In the genomic region with DNA sequence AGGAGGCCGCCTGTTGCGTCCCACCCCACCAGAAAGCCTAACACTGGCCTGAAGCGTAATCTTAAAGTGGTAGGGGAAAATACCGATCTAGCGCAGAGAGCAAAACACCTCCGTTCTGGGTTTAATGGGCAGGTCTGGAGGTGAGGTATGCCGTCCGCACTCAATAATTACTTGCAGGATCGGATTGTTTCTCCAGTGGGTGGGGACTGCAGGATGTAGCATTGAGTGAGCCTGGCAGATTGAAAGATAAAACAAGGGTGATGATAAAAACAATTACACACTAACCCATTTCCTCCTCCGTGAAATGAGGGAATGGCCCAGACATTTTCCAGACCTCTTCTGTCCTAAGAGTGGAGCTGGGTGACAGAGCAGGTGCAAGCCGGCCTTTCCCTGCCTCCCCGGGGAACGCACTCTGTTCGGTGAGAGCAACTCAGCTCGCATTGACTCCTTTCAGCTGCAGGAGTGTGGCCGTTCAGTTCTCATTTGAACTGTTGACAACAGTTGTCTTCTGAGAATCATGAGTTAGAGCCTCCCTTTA, we compare ENCODE assay signal across 1 cellular context.
TF ChIP-seq lines count a peak whose summit lies in the region.

No MANE protein-coding gene starts in this region.

TF ChIP-seq in HEK293, 187 proteins besides CTCF, POLR2A, EP300 and RAD21 (continued from another document):
- TF ChIP-seq GLI2 (tag by site-specific recombination; IDR thresholded peaks at IDR 0.05; ENCODE audit: borderline replicate concordance, low read depth) (no peak), ZNF302 (tag by site-specific recombination; IDR thresholded peaks at IDR 0.05; ENCODE audit: low read depth) (no peak), ZBTB17 (tag by site-specific recombination; IDR thresholded peaks at IDR 0.05) (peak; percentile 81), BCL11A (tag by site-specific recombination; IDR thresholded peaks at IDR 0.05; ENCODE audit: low read depth) (no peak), SP7 (tag by site-specific recombination; IDR thresholded peaks at IDR 0.05) (peak; percentile 13; the same call in 1 of the 2 replicates), ZNF473 (tag by site-specific recombination; IDR thresholded peaks at IDR 0.05) (no peak), ZNF404 (tag by site-specific recombination; IDR thresholded peaks at IDR 0.05) (no peak), ZNF211 (tag by site-specific recombination; IDR thresholded peaks at IDR 0.05; ENCODE audit: low read depth) (no peak), ZNF146 (tag by site-specific recombination; IDR thresholded peaks at IDR 0.05) (no peak), ZNF140 (tag by site-specific recombination; IDR thresholded peaks at IDR 0.05) (no peak), ZNF629 (tag by site-specific recombination; IDR thresholded peaks at IDR 0.05) (no peak), ZNF416 (tag by site-specific recombination; IDR thresholded peaks at IDR 0.05) (no peak), ZNF155 (tag by site-specific recombination; IDR thresholded peaks at IDR 0.05) (no peak), ZNF223 (tag by site-specific recombination; IDR thresholded peaks at IDR 0.05) (no peak), ZSCAN30 (tag by site-specific recombination; IDR thresholded peaks at IDR 0.05) (no peak), ZNF677 (tag by site-specific recombination; IDR thresholded peaks at IDR 0.05) (no peak), ZNF350 (tag by site-specific recombination; IDR thresholded peaks at IDR 0.05) (no peak), ZNF112 (tag by site-specific recombination; IDR thresholded peaks at IDR 0.05) (no peak), ZNF510 (tag by site-specific recombination; IDR thresholded peaks at IDR 0.05; ENCODE audit: insufficient replicate concordance) (no peak), ZNF560 (tag by site-specific recombination; IDR thresholded peaks at IDR 0.05; ENCODE audit: borderline replicate concordance) (no peak), KLF8 (tag by site-specific recombination; IDR thresholded peaks at IDR 0.05) (no peak), ZSCAN23 (tag by site-specific recombination; IDR thresholded peaks at IDR 0.05) (no peak), ZNF214 (tag by site-specific recombination; IDR thresholded peaks at IDR 0.05; ENCODE audit: borderline replicate concordance) (no peak), EGR2 (tag by site-specific recombination; IDR thresholded peaks at IDR 0.05; ENCODE audit: low read depth) (no peak), ZNF558 (tag by site-specific recombination; IDR thresholded peaks at IDR 0.05) (no peak), KLF9 (tag by site-specific recombination; IDR thresholded peaks at IDR 0.05; ENCODE audit: low read depth) (no peak), ZNF341 (tag by site-specific recombination; IDR thresholded peaks at IDR 0.05; ENCODE audit: low read depth) (no peak)
- TF ChIP-seq, protein P1, sequence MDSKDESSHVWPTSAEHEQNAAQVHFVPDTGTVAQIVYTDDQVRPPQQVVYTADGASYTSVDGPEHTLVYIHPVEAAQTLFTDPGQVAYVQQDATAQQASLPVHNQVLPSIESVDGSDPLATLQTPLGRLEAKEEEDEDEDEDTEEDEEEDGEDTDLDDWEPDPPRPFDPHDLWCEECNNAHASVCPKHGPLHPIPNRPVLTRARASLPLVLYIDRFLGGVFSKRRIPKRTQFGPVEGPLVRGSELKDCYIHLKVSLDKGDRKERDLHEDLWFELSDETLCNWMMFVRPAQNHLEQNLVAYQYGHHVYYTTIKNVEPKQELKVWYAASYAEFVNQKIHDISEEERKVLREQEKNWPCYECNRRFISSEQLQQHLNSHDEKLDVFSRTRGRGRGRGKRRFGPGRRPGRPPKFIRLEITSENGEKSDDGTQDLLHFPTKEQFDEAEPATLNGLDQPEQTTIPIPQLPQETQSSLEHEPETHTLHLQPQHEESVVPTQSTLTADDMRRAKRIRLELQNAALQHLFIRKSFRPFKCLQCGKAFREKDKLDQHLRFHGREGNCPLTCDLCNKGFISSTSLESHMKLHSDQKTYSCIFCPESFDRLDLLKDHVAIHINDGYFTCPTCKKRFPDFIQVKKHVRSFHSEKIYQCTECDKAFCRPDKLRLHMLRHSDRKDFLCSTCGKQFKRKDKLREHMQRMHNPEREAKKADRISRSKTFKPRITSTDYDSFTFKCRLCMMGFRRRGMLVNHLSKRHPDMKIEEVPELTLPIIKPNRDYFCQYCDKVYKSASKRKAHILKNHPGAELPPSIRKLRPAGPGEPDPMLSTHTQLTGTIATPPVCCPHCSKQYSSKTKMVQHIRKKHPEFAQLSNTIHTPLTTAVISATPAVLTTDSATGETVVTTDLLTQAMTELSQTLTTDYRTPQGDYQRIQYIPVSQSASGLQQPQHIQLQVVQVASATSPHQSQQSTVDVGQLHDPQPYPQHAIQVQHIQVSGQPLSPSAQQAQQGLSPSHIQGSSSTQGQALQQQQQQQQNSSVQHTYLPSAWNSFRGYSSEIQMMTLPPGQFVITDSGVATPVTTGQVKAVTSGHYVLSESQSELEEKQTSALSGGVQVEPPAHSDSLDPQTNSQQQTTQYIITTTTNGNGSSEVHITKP (tag by site-specific recombination; IDR thresholded peaks at IDR 0.05), result peak; percentile 91
- TF ChIP-seq, protein P2, sequence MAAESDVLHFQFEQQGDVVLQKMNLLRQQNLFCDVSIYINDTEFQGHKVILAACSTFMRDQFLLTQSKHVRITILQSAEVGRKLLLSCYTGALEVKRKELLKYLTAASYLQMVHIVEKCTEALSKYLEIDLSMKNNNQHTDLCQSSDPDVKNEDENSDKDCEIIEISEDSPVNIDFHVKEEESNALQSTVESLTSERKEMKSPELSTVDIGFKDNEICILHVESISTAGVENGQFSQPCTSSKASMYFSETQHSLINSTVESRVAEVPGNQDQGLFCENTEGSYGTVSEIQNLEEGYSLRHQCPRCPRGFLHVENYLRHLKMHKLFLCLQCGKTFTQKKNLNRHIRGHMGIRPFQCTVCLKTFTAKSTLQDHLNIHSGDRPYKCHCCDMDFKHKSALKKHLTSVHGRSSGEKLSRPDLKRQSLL (tag by site-specific recombination; IDR thresholded peaks at IDR 0.05), result no peak
- TF ChIP-seq, protein P3, sequence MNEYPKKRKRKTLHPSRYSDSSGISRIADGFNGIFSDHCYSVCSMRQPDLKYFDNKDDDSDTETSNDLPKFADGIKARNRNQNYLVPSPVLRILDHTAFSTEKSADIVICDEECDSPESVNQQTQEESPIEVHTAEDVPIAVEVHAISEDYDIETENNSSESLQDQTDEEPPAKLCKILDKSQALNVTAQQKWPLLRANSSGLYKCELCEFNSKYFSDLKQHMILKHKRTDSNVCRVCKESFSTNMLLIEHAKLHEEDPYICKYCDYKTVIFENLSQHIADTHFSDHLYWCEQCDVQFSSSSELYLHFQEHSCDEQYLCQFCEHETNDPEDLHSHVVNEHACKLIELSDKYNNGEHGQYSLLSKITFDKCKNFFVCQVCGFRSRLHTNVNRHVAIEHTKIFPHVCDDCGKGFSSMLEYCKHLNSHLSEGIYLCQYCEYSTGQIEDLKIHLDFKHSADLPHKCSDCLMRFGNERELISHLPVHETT (tag by site-specific recombination; IDR thresholded peaks at IDR 0.05), result no peak
- TF ChIP-seq, protein P4, sequence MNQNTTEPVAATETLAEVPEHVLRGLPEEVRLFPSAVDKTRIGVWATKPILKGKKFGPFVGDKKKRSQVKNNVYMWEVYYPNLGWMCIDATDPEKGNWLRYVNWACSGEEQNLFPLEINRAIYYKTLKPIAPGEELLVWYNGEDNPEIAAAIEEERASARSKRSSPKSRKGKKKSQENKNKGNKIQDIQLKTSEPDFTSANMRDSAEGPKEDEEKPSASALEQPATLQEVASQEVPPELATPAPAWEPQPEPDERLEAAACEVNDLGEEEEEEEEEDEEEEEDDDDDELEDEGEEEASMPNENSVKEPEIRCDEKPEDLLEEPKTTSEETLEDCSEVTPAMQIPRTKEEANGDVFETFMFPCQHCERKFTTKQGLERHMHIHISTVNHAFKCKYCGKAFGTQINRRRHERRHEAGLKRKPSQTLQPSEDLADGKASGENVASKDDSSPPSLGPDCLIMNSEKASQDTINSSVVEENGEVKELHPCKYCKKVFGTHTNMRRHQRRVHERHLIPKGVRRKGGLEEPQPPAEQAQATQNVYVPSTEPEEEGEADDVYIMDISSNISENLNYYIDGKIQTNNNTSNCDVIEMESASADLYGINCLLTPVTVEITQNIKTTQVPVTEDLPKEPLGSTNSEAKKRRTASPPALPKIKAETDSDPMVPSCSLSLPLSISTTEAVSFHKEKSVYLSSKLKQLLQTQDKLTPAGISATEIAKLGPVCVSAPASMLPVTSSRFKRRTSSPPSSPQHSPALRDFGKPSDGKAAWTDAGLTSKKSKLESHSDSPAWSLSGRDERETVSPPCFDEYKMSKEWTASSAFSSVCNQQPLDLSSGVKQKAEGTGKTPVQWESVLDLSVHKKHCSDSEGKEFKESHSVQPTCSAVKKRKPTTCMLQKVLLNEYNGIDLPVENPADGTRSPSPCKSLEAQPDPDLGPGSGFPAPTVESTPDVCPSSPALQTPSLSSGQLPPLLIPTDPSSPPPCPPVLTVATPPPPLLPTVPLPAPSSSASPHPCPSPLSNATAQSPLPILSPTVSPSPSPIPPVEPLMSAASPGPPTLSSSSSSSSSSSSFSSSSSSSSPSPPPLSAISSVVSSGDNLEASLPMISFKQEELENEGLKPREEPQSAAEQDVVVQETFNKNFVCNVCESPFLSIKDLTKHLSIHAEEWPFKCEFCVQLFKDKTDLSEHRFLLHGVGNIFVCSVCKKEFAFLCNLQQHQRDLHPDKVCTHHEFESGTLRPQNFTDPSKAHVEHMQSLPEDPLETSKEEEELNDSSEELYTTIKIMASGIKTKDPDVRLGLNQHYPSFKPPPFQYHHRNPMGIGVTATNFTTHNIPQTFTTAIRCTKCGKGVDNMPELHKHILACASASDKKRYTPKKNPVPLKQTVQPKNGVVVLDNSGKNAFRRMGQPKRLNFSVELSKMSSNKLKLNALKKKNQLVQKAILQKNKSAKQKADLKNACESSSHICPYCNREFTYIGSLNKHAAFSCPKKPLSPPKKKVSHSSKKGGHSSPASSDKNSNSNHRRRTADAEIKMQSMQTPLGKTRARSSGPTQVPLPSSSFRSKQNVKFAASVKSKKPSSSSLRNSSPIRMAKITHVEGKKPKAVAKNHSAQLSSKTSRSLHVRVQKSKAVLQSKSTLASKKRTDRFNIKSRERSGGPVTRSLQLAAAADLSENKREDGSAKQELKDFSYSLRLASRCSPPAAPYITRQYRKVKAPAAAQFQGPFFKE (tag by site-specific recombination; IDR thresholded peaks at IDR 0.05; ENCODE audit: borderline replicate concordance), result no peak
- TF ChIP-seq, protein P5, sequence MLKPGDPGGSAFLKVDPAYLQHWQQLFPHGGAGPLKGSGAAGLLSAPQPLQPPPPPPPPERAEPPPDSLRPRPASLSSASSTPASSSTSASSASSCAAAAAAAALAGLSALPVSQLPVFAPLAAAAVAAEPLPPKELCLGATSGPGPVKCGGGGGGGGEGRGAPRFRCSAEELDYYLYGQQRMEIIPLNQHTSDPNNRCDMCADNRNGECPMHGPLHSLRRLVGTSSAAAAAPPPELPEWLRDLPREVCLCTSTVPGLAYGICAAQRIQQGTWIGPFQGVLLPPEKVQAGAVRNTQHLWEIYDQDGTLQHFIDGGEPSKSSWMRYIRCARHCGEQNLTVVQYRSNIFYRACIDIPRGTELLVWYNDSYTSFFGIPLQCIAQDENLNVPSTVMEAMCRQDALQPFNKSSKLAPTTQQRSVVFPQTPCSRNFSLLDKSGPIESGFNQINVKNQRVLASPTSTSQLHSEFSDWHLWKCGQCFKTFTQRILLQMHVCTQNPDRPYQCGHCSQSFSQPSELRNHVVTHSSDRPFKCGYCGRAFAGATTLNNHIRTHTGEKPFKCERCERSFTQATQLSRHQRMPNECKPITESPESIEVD (tag by site-specific recombination; IDR thresholded peaks at IDR 0.05), result no peak
TF ChIP-seq in HEK293: peak in this region for 6.
